26 cellular contexts compared by ENCODE assay signal in genomic region chr22:28832731-28833130, GRCh38.
"Had no signal": no experiment of that assay in that cellular context is flagged by ENCODE, and none has a peak within 500 bp of the region (broad histone marks: within the 10 kb centered on the region; RNA-seq: fewer than 3 reads in every experiment).

No MANE protein-coding gene starts in this region.

- H3K27ac Mint-ChIP-seq: activated CD4-positive, alpha-beta memory T cell treated with anti-CD3 and anti-CD28 coated beads, Interleukin-2, amount 10 ng/mL, durations not matched to agents 7 days and 5 days; activated CD4-positive, alpha-beta T cell treated with anti-CD3 and anti-CD28 coated beads, Interleukin-2, amount 10 ng/mL, durations not matched to agents 7 days and 5 days; activated naive CD4-positive, alpha-beta T cell treated with anti-CD3 and anti-CD28 coated beads for 36 hours; activated naive CD4-positive, alpha-beta T cell treated with anti-CD3 and anti-CD28 coated beads, Interleukin-2, amount 50 U/mL, for 24 hours; activated naive CD8-positive, alpha-beta T cell treated with anti-CD3 and anti-CD28 coated beads for 36 hours; activated naive CD8-positive, alpha-beta T cell treated with anti-CD3 and anti-CD28 coated beads, Interleukin-2, amount 50 U/mL, for 24 hours; activated T-helper 1 cell treated with anti-CD3 and anti-CD28 coated beads, Interleukin-12 subunit alpha, Interleukin-12 subunit beta, Interleukin-2, Interleukin-4 antibody, amounts not matched to agents 30 ng/mL and 10 ng/mL and 1 ng/mL, durations not matched to agents 14 hours and 24 hours and 36 hours; activated T-helper 2 cell treated with anti-CD3 and anti-CD28 coated beads, Interferon-gamma antibody, Interleukin-2, Interleukin-4, amounts not matched to agents 10 μg/mL and 5 μg/mL and 100 μg/mL, durations not matched to agents 14 hours and 24 hours and 36 hours; brain; WTC11 had no signal

- DNase-seq: activated CD4-positive, alpha-beta memory T cell treated with anti-CD3 and anti-CD28 coated beads, Interleukin-2, amount 10 ng/mL, durations not matched to agents 7 days and 5 days; activated CD4-positive, alpha-beta T cell treated with anti-CD3 and anti-CD28 coated beads for 1 hour; activated CD4-positive, alpha-beta T cell treated with anti-CD3 and anti-CD28 coated beads for 4 hours; activated CD4-positive, alpha-beta T cell treated with anti-CD3 and anti-CD28 coated beads, Interleukin-2, amount 10 ng/mL, durations not matched to agents 7 days and 5 days; activated CD4-positive, alpha-beta T cell treated with anti-CD3 and anti-CD28 coated beads, Interleukin-2, amount 50 U/mL, for 4 hours; activated CD8-positive, alpha-beta memory T cell treated with anti-CD3 and anti-CD28 coated beads, Interleukin-2, amount 50 U/mL, for 48 hours; activated effector memory CD4-positive, alpha-beta T cell treated with anti-CD3 and anti-CD28 coated beads, Interleukin-2, amount 50 U/mL, for 16 hours; activated naive CD4-positive, alpha-beta T cell treated with anti-CD3 and anti-CD28 coated beads for 36 hours; activated naive CD8-positive, alpha-beta T cell treated with anti-CD3 and anti-CD28 coated beads for 36 hours; activated naive CD8-positive, alpha-beta T cell treated with anti-CD3 and anti-CD28 coated beads, Interleukin-2, amount 50 U/mL, for 24 hours; activated T-cell treated with anti-CD3 and anti-CD28 coated beads for 4 hours; activated T-cell treated with anti-CD3 and anti-CD28 coated beads, Interleukin-2, amount 50 U/mL, for 4 hours; cortex of kidney; effector CD8-positive, alpha-beta T cell; esophagus squamous epithelium; foreskin melanocyte; T-helper 1 cell had no signal

- H3K36me3 Mint-ChIP-seq: activated naive CD4-positive, alpha-beta T cell treated with anti-CD3 and anti-CD28 coated beads, Interleukin-2, amount 50 U/mL, for 24 hours; activated naive CD8-positive, alpha-beta T cell treated with anti-CD3 and anti-CD28 coated beads for 36 hours; WTC11 had no signal

- H3K27me3 Mint-ChIP-seq: activated CD4-positive, alpha-beta memory T cell treated with anti-CD3 and anti-CD28 coated beads, Interleukin-2, amount 10 ng/mL, durations not matched to agents 7 days and 5 days; activated CD4-positive, alpha-beta T cell treated with anti-CD3 and anti-CD28 coated beads, Interleukin-2, amount 10 ng/mL, durations not matched to agents 7 days and 5 days; activated naive CD4-positive, alpha-beta T cell treated with anti-CD3 and anti-CD28 coated beads, Interleukin-2, amount 50 U/mL, for 24 hours; activated naive CD8-positive, alpha-beta T cell treated with anti-CD3 and anti-CD28 coated beads for 36 hours; activated naive CD8-positive, alpha-beta T cell treated with anti-CD3 and anti-CD28 coated beads, Interleukin-2, amount 50 U/mL, for 24 hours had no signal

- H3K27ac ChIP-seq: ascending aorta, epithelial cell of prostate, esophagus squamous epithelium, gastroesophageal sphincter, VCaP had no signal

- H3K4me3 Mint-ChIP-seq: activated CD4-positive, alpha-beta memory T cell treated with anti-CD3 and anti-CD28 coated beads, Interleukin-2, amount 10 ng/mL, durations not matched to agents 7 days and 5 days; activated CD4-positive, alpha-beta T cell treated with anti-CD3 and anti-CD28 coated beads, Interleukin-2, amount 10 ng/mL, durations not matched to agents 7 days and 5 days; activated naive CD4-positive, alpha-beta T cell treated with anti-CD3 and anti-CD28 coated beads for 36 hours; activated naive CD4-positive, alpha-beta T cell treated with anti-CD3 and anti-CD28 coated beads, Interleukin-2, amount 50 U/mL, for 24 hours; activated naive CD8-positive, alpha-beta T cell treated with anti-CD3 and anti-CD28 coated beads for 36 hours; activated naive CD8-positive, alpha-beta T cell treated with anti-CD3 and anti-CD28 coated beads, Interleukin-2, amount 50 U/mL, for 24 hours; activated T-cell treated with anti-CD3 and anti-CD28 coated beads, Interleukin-2, amount 50 U/mL, for 4 hours; activated T-helper 1 cell treated with anti-CD3 and anti-CD28 coated beads, Interleukin-12 subunit alpha, Interleukin-12 subunit beta, Interleukin-2, Interleukin-4 antibody, amounts not matched to agents 30 ng/mL and 10 ng/mL and 1 ng/mL, durations not matched to agents 14 hours and 24 hours and 36 hours; brain; WTC11 had no signal

- H3K27me3 ChIP-seq: ascending aorta, esophagus squamous epithelium, gastroesophageal sphincter had no signal

- H3K36me3 ChIP-seq: ascending aorta had no signal

- H3K9me3 ChIP-seq: ascending aorta, esophagus squamous epithelium, gastroesophageal sphincter had no signal

- H3K9me3 Mint-ChIP-seq: activated CD4-positive, alpha-beta memory T cell treated with anti-CD3 and anti-CD28 coated beads, Interleukin-2, amount 10 ng/mL, durations not matched to agents 7 days and 5 days; activated CD4-positive, alpha-beta T cell treated with anti-CD3 and anti-CD28 coated beads, Interleukin-2, amount 10 ng/mL, durations not matched to agents 7 days and 5 days; activated naive CD4-positive, alpha-beta T cell treated with anti-CD3 and anti-CD28 coated beads for 36 hours; activated naive CD4-positive, alpha-beta T cell treated with anti-CD3 and anti-CD28 coated beads, Interleukin-2, amount 50 U/mL, for 24 hours; activated naive CD8-positive, alpha-beta T cell treated with anti-CD3 and anti-CD28 coated beads for 36 hours; activated naive CD8-positive, alpha-beta T cell treated with anti-CD3 and anti-CD28 coated beads, Interleukin-2, amount 50 U/mL, for 24 hours; activated T-cell treated with anti-CD3 and anti-CD28 coated beads, Interleukin-2, amount 50 U/mL, for 4 hours; activated T-helper 1 cell treated with anti-CD3 and anti-CD28 coated beads, Interleukin-12 subunit alpha, Interleukin-12 subunit beta, Interleukin-2, Interleukin-4 antibody, amounts not matched to agents 30 ng/mL and 10 ng/mL and 1 ng/mL, durations not matched to agents 14 hours and 24 hours and 36 hours; activated T-helper 2 cell treated with anti-CD3 and anti-CD28 coated beads, Interferon-gamma antibody, Interleukin-2, Interleukin-4, amounts not matched to agents 10 μg/mL and 5 μg/mL and 100 μg/mL, durations not matched to agents 14 hours and 24 hours and 36 hours; brain; WTC11 had no signal

- H3K4me3 ChIP-seq: ascending aorta, esophagus squamous epithelium, gastroesophageal sphincter had no signal

- H3K4me1 ChIP-seq: ascending aorta had no signal

- ATAC-seq: activated T-cell treated with anti-CD3 and anti-CD28 coated beads, Interleukin-2, amount 50 U/mL, for 4 hours; gastroesophageal sphincter; WTC11 had no signal
